ENCODE assay signal across 10 cellular contexts in the genomic region with DNA sequence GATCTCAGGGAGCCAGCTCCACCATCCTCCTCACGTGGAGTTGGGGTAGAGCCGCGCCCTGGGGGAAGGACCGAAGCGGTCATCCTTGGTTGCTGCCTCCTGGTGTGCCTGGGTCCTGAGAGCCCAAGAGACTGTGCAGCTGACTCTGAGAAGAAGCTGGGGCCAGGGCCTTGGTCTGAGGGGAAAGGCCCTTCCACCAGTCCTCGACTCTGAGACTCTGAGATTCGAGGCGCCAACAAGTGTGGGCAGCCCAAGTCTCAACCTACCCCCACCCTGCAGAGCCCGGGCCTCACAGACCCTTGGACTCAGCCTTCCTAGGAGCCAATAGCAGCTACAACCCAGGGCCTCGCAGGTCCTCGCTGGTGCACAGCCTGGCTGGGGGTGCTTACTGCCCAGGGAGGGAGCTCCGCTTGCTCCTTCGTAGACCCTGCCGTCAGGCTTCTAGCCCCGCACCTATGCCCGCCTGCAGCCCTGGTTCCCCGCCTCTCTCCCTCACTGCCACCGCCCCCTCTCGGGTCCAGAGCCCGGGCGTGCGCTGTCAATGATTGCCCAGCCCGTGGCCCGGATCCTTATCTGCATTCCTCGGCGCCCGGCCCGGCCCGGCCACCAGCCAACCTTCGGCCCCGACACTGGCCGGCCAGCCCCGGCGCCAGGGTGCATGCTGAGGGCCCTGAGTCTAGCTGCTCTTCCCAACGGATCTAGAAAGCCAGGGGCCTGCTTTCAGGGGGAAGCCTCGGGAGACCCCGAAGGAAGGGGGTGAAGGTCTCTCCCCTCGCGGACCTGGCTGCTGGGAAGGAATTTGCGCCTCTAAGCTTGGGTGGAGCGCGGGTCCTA. TPM values are rescaled to one million over a fixed set of nuclear protein-coding genes. Genes with fewer than 3 reads are reported as not detected.
DNase-seq lines count a peak whose midpoint lies in the region; ATAC-seq and TF ChIP-seq lines count a peak whose summit lies in the region.
"Had no signal": no experiment of that assay in that cellular context is flagged by ENCODE, and none has a peak within 500 bp of the region (broad histone marks: within the 10 kb centered on the region; RNA-seq: fewer than 3 reads in every experiment).

No MANE protein-coding gene starts in this region.

- no peak overlapping the region for H3K4me3 ChIP-seq in testis

- H3K4me3 Mint-ChIP-seq in activated T-cell treated with anti-CD3 and anti-CD28 coated beads, Interleukin-2, amount 50 U/mL, for 72 hours: peak overlapping the region; percentile 77 to 84

- H3K9me3 Mint-ChIP-seq in activated T-cell treated with anti-CD3 and anti-CD28 coated beads, Interleukin-2, amount 50 U/mL, for 72 hours: no peaks in the 10 kb centered on the region

- intact Hi-C loops in testis (cut with DNase I; ENCODE audit: low total_unique reads): loop anchor here (10.0 kb wide), 1 partner anchor 96 kb away; no protein-coding TSS in a partner anchor

- 2 to 6% methylated on average over 15 to 42 of the region's 42 CpGs for WGBS in testis, 2 donors

- peaks cover 20% of the 10 kb centered on the region for H3K4me1 ChIP-seq in testis

- H3K4me1 Mint-ChIP-seq in activated T-cell treated with anti-CD3 and anti-CD28 coated beads, Interleukin-2, amount 50 U/mL, for 72 hours (ENCODE audit: low read depth): peaks cover 18% of the 10 kb centered on the region

- no peak for TF ChIP-seq CTCF in testis (IDR thresholded peaks at IDR 0.05)

- no peak for TF ChIP-seq POLR2A in testis (IDR thresholded peaks at IDR 0.05)

- H3K36me3 Mint-ChIP-seq in activated T-cell treated with anti-CD3 and anti-CD28 coated beads, Interleukin-2, amount 50 U/mL, for 72 hours (ENCODE audit: insufficient read depth in 2 of 2): no peaks in the 10 kb centered on the region

- peak; percentile 5 to 8 for DNase-seq in activated CD4-positive, alpha-beta T cell treated with anti-CD3 and anti-CD28 coated beads, Interleukin-2, amount 50 U/mL, for 48 hours
- no peak for DNase-seq in activated CD4-positive, alpha-beta T cell treated with anti-CD3 and anti-CD28 coated beads, Interleukin-2, amount 50 U/mL, for 1 hour
- DNase-seq in activated T-cell treated with anti-CD3 and anti-CD28 coated beads, Interleukin-2, amount 50 U/mL, for 72 hours: peak in 1 of 2 donors; percentile 7
- DNase-seq in left kidney (ENCODE audit: low read depth, low spot score): peak; percentile 72
- DNase-seq in testis: peak; percentile 59
- no peak for DNase-seq in GDM1 (lab: John Stamatoyannopoulos, UW)
- DNase-seq in SKM-1 (lab: John Stamatoyannopoulos, UW; ENCODE audit: unreplicated experiment): no peak

- no peak overlapping the region for H3K27ac ChIP-seq in testis
- H3K27ac ChIP-seq: gastrocnemius medialis had no signal

- no peaks in the 10 kb centered on the region for H3K9me3 ChIP-seq in testis
- H3K9me3 ChIP-seq: gastrocnemius medialis had no signal

- peak in 1 of 2 donors; percentile 5 for ATAC-seq in activated T-cell treated with anti-CD3 and anti-CD28 coated beads, Interleukin-2, amount 50 U/mL, for 72 hours (replicated peaks in 1 of 2)
- no peak for ATAC-seq in GM18909 (IDR thresholded peaks at IDR 0.05; ENCODE audit: poor library complexity, unreplicated experiment)

- no peaks in the 10 kb centered on the region for H3K36me3 ChIP-seq in testis (ENCODE audit: low read depth, missing control alignments)
- H3K36me3 ChIP-seq: gastrocnemius medialis had no signal

- H3K27ac Mint-ChIP-seq in activated T-cell treated with anti-CD3 and anti-CD28 coated beads, Interleukin-2, amount 50 U/mL, for 72 hours: no peak overlapping the region

- peaks cover 69% of the 10 kb centered on the region for H3K27me3 Mint-ChIP-seq in activated T-cell treated with anti-CD3 and anti-CD28 coated beads, Interleukin-2, amount 50 U/mL, for 72 hours (ENCODE audit: low read depth)

- no peaks in the 10 kb centered on the region for H3K27me3 ChIP-seq in testis

RNA-seq across cellular contexts. Expression of a gene that starts 2.0 kb away (rescaled TPM):
- under 1 TPM; 0.12 to 0.14 TPM for total RNA-seq in activated T-cell treated with anti-CD3 and anti-CD28 coated beads, Interleukin-2, amount 50 U/mL, for 72 hours
- under 1 TPM; 0.19 to 0.39 TPM for total RNA-seq in testis
- 1.1 TPM for polyA plus RNA-seq in testis (ENCODE audit: insufficient read depth, low read depth, low replicate concordance)
- total RNA-seq: HT1080 had no signal

RNA-seq across cellular contexts. Expression of a gene that starts 17.4 kb away (rescaled TPM):
- not detected for total RNA-seq in activated T-cell treated with anti-CD3 and anti-CD28 coated beads, Interleukin-2, amount 50 U/mL, for 72 hours
- total RNA-seq in testis: 10 to 100 TPM; 15.5 to 23.7 TPM
- polyA plus RNA-seq in testis (ENCODE audit: insufficient read depth, low read depth, low replicate concordance): 42.9 TPM
- total RNA-seq: HT1080 had no signal

Comparison
In these comparisons a context has a peak if more than half of its experiments do, and no peak if none do; other contexts are left out.
1. DNase-seq: peak in activated CD4-positive, alpha-beta T cell treated with anti-CD3 and anti-CD28 coated beads, Interleukin-2, amount 50 U/mL, for 48 hours (2 of 2), left kidney (single experiment) and testis (single experiment); none in activated CD4-positive, alpha-beta T cell treated with anti-CD3 and anti-CD28 coated beads, Interleukin-2, amount 50 U/mL, for 1 hour (single experiment), GDM1 (single experiment) and SKM-1 (single experiment).
2. RNA of a gene that starts 17.4 kb away (total RNA-seq): 15.5 to 23.7 TPM in testis; not detected in activated T-cell treated with anti-CD3 and anti-CD28 coated beads, Interleukin-2, amount 50 U/mL, for 72 hours; every median in the first group is over 10 times any median in the second.